10 cellular contexts compared by ENCODE assay signal in the genomic region with DNA sequence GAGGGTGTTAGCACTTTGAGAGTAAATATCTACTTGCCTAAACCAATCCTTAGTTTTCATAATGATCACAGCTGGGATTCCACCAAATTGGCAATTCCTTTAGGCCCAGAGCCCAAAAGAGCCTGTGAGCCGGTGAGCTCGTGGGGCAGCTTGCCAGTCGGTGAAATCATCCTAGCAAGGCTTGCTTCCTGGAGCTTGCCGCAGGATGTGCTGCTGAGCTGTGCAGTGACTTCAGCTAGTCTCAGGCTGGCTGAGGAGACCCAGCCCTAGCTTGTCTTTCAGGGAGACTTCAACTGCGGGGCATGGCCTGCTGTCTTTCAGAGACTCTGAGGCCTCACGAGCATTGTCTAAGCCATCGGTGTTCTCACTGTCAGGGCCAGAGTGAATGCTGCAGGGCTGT.
DNase-seq lines count a peak whose midpoint lies in the region; ATAC-seq and TF ChIP-seq lines count a peak whose summit lies in the region.
"Had no signal": no experiment of that assay in that cellular context is flagged by ENCODE, and none has a peak within 500 bp of the region (broad histone marks: within the 10 kb centered on the region; RNA-seq: fewer than 3 reads in every experiment).

No MANE protein-coding gene starts in this region.

- H3K27ac Mint-ChIP-seq in activated CD4-positive, alpha-beta T cell treated with anti-CD3 and anti-CD28 coated beads, Interleukin-2, amount 10 ng/mL, durations not matched to agents 24 days and 14 days: peak overlapping the region; percentile 43
- H3K27ac Mint-ChIP-seq in activated CD4-positive, alpha-beta T cell treated with anti-CD3 and anti-CD28 coated beads, Interleukin-2, amount 10 ng/mL, durations not matched to agents 7 days and 5 days: no peak overlapping the region

- H3K9me3 Mint-ChIP-seq in activated CD4-positive, alpha-beta T cell treated with anti-CD3 and anti-CD28 coated beads, Interleukin-2, amount 10 ng/mL, durations not matched to agents 24 days and 14 days: no peaks in the 10 kb centered on the region
- H3K9me3 Mint-ChIP-seq in activated CD4-positive, alpha-beta T cell treated with anti-CD3 and anti-CD28 coated beads, Interleukin-2, amount 10 ng/mL, durations not matched to agents 7 days and 5 days: peaks cover 7% of the 10 kb centered on the region
- H3K9me3 Mint-ChIP-seq: immature natural killer cell had no signal

- no peaks in the 10 kb centered on the region for H3K9me3 ChIP-seq in right lobe of liver
- no peaks in the 10 kb centered on the region for H3K9me3 ChIP-seq in tibial artery

- CTCF ChIA-PET in activated CD4-positive, alpha-beta T cell treated with anti-CD3 and anti-CD28 coated beads, Interleukin-2, amount 10 ng/mL, durations not matched to agents 7 days and 5 days (lab: Charles Lee): interaction anchor here (0.8 to 1.3 kb wide), 4 partner anchors 15 to 49 kb away, joined by 3 to 5 read pairs (median 4); no protein-coding TSS in a partner anchor

- WGBS in right lobe of liver (ENCODE audit: insufficient coverage, low coverage, low lambda C conversion rate, missing lambda C conversion rate): 25% methylated on average over 3 of the region's 7 CpGs

- H3K4me1 ChIP-seq in right lobe of liver (no peaks in the 10 kb centered on the region), tibial artery (peaks cover 0 to 48% (median 35%) of the 10 kb centered on the region in 4 donors)

- POLR2A ChIA-PET in activated CD4-positive, alpha-beta T cell treated with anti-CD3 and anti-CD28 coated beads, Interleukin-2, amount 10 ng/mL, durations not matched to agents 7 days and 5 days (lab: Charles Lee): no interaction called here

- H3K4me3 Mint-ChIP-seq in activated CD4-positive, alpha-beta T cell treated with anti-CD3 and anti-CD28 coated beads, Interleukin-2, amount 10 ng/mL, durations not matched to agents 24 days and 14 days: peak overlapping the region; percentile 32
- no peak overlapping the region for H3K4me3 Mint-ChIP-seq in activated CD4-positive, alpha-beta T cell treated with anti-CD3 and anti-CD28 coated beads, Interleukin-2, amount 10 ng/mL, durations not matched to agents 7 days and 5 days
- H3K4me3 Mint-ChIP-seq: immature natural killer cell had no signal

- peak; percentile 67 for DNase-seq in activated CD4-positive, alpha-beta T cell treated with anti-CD3 and anti-CD28 coated beads, Interleukin-2, amount 10 ng/mL, durations not matched to agents 24 days and 14 days
- DNase-seq in activated CD4-positive, alpha-beta T cell treated with anti-CD3 and anti-CD28 coated beads, Interleukin-2, amount 10 ng/mL, durations not matched to agents 7 days and 5 days: no peak
- DNase-seq in choroid plexus epithelial cell (ENCODE audit: low read depth) (peak; percentile 73), right lobe of liver (peak; percentile 71 to 87 (median 86)), tibial artery (peak; percentile 95), NCI-H1417 (lab: John Stamatoyannopoulos, UW) (no peak), NCI-H128 (lab: John Stamatoyannopoulos, UW; ENCODE audit: unreplicated experiment) (no peak)
- DNase-seq: NCI-H1092 treated with DMSO at 0.1 percent for 48 hours had no signal

- H3K27me3 ChIP-seq in right lobe of liver: no peaks in the 10 kb centered on the region
- no peaks in the 10 kb centered on the region for H3K27me3 ChIP-seq in tibial artery

- peak; percentile 46 for TF ChIP-seq CTCF in choroid plexus epithelial cell (conservative IDR thresholded peaks at IDR 0.05; ENCODE audit: low read depth, low read length)
- peak in 3 of 4 donors; percentile 7 to 33 (median 16) for TF ChIP-seq CTCF in right lobe of liver (IDR thresholded peaks at IDR 0.05)
- TF ChIP-seq CTCF in tibial artery (IDR thresholded peaks at IDR 0.05): peak; percentile 32 to 51

- H3K36me3 Mint-ChIP-seq in activated CD4-positive, alpha-beta T cell treated with anti-CD3 and anti-CD28 coated beads, Interleukin-2, amount 10 ng/mL, durations not matched to agents 24 days and 14 days (ENCODE audit: low read depth): peaks cover 51% of the 10 kb centered on the region
- H3K36me3 Mint-ChIP-seq in activated CD4-positive, alpha-beta T cell treated with anti-CD3 and anti-CD28 coated beads, Interleukin-2, amount 10 ng/mL, durations not matched to agents 7 days and 5 days (ENCODE audit: low read depth): peaks cover 40% of the 10 kb centered on the region

- H3K4me3 ChIP-seq in choroid plexus epithelial cell (ENCODE audit: low read depth, low read length) (no peak overlapping the region), right lobe of liver (no peak overlapping the region), tibial artery (no peak overlapping the region)

- peaks cover 0 to under 1% (median 0%) of the 10 kb centered on the region in 4 donors for H3K36me3 ChIP-seq in right lobe of liver
- peaks cover 0 to 16% (median 11%) of the 10 kb centered on the region in 3 donors for H3K36me3 ChIP-seq in tibial artery

- H3K27me3 Mint-ChIP-seq in activated CD4-positive, alpha-beta T cell treated with anti-CD3 and anti-CD28 coated beads, Interleukin-2, amount 10 ng/mL, durations not matched to agents 24 days and 14 days: no peaks in the 10 kb centered on the region
- no peaks in the 10 kb centered on the region for H3K27me3 Mint-ChIP-seq in activated CD4-positive, alpha-beta T cell treated with anti-CD3 and anti-CD28 coated beads, Interleukin-2, amount 10 ng/mL, durations not matched to agents 7 days and 5 days

- H3K4me1 Mint-ChIP-seq in activated CD4-positive, alpha-beta T cell treated with anti-CD3 and anti-CD28 coated beads, Interleukin-2, amount 10 ng/mL, durations not matched to agents 24 days and 14 days: peaks cover 25% of the 10 kb centered on the region
- peaks cover 32% of the 10 kb centered on the region for H3K4me1 Mint-ChIP-seq in activated CD4-positive, alpha-beta T cell treated with anti-CD3 and anti-CD28 coated beads, Interleukin-2, amount 10 ng/mL, durations not matched to agents 7 days and 5 days
- H3K4me1 Mint-ChIP-seq: immature natural killer cell had no signal

- ATAC-seq in right lobe of liver: peak; percentile 47 to 98 (median 73)
- ATAC-seq in HG02571 (IDR thresholded peaks at IDR 0.05; ENCODE audit: unreplicated experiment): no peak

- intact Hi-C loops in activated CD4-positive, alpha-beta T cell treated with anti-CD3 and anti-CD28 coated beads, Interleukin-2, amount 10 ng/mL, durations not matched to agents 24 days and 14 days (cut with micrococcal nuclease): loop anchor here (5.0 kb wide), 1 partner anchor 50 kb away; no protein-coding TSS in a partner anchor
- intact Hi-C loops in right lobe of liver (cut with DNase I) (no loop called here), tibial artery (cut with DNase I; ENCODE audit: low total_unique reads) (loop anchor here (5.0 kb wide), 1 partner anchor 65 kb away; no protein-coding TSS in a partner anchor)

- H3K27ac ChIP-seq in right lobe of liver (no peak overlapping the region), tibial artery (peak overlapping the region; percentile 79 to 85)

- TF ChIP-seq POLR2A in right lobe of liver (IDR thresholded peaks at IDR 0.05): no peak

Comparison
In these comparisons a context has a peak if more than half of its experiments do, and no peak if none do; other contexts are left out.
1. DNase-seq: peak in activated CD4-positive, alpha-beta T cell treated with anti-CD3 and anti-CD28 coated beads, Interleukin-2, amount 10 ng/mL, durations not matched to agents 24 days and 14 days (single experiment), choroid plexus epithelial cell (single experiment), right lobe of liver (3 of 3) and tibial artery (2 of 2); none in activated CD4-positive, alpha-beta T cell treated with anti-CD3 and anti-CD28 coated beads, Interleukin-2, amount 10 ng/mL, durations not matched to agents 7 days and 5 days (single experiment), NCI-H1417 (0 of 3) and NCI-H128 (single experiment).
2. H3K27ac ChIP-seq: peak in tibial artery (2 of 2); none in right lobe of liver (0 of 3).
3. intact Hi-C loops: an anchor here in activated CD4-positive, alpha-beta T cell treated with anti-CD3 and anti-CD28 coated beads, Interleukin-2, amount 10 ng/mL, durations not matched to agents 24 days and 14 days (5.0 kb wide) and tibial artery (5.0 kb wide); none called in right lobe of liver.
4. Peak in every context shown above with its lines, with median percentiles within 50 percentile points of each other: CTCF ChIP-seq.